8 cellular contexts compared by ENCODE assay signal in the genomic region with DNA sequence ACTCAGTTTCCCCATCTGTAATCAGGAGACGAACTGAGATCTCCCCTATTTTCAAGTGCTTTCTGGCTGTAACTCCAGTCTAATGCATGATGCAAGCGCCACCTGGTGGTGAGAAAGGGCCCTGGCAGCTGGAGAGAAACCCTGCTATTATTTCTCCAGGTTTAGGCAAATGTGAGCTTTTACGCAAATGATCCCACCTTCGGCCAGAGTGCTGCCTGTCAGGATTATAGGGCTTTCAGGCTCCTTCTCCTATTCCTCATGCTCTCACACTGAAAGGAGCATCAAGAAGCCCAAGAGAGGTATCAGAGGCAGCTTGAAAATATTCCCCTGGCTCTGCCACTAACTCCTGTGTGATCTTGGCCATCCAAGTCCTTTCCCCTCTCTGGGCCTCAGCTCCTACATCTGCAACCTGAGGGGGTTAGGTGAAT.
A peak's percentile ranks its signal among the peaks of the same experiment; 100 is the strongest.
DNase-seq lines count a peak whose midpoint lies in the region; ATAC-seq, FAIRE-seq and TF ChIP-seq lines count a peak whose summit lies in the region.

No MANE protein-coding gene starts in this region.

- ATAC-seq in memory B cell (ENCODE audit: low read depth) (peak; percentile 61), HG02588 (IDR thresholded peaks at IDR 0.05; ENCODE audit: unreplicated experiment) (no peak)

- POLR2A ChIA-PET in AG04449 (lab: Yijun Ruan, JAX): no interaction called here
- POLR2A ChIA-PET in activated CD4-positive, alpha-beta memory T cell treated with anti-CD3 and anti-CD28 coated beads for 36 hours (lab: Charles Lee): no interaction called here

- TF ChIP-seq CTCF in AG04449 (IDR thresholded peaks at IDR 0.05; ENCODE audit: insufficient read depth, low read length, missing control alignments): peak; percentile 89

- H3K27me3 Mint-ChIP-seq in activated CD4-positive, alpha-beta memory T cell treated with anti-CD3 and anti-CD28 coated beads for 36 hours: peaks cover 4% of the 10 kb centered on the region
- H3K27me3 Mint-ChIP-seq in memory B cell: peaks cover 8% of the 10 kb centered on the region

- H3K4me3 Mint-ChIP-seq in activated CD4-positive, alpha-beta memory T cell treated with anti-CD3 and anti-CD28 coated beads for 36 hours: no peak overlapping the region
- H3K4me3 Mint-ChIP-seq in memory B cell: no peak overlapping the region

- H3K4me3 ChIP-seq in AG04449 (ENCODE audit: low read depth, low read length): no peak overlapping the region

- no peaks in the 10 kb centered on the region for H3K36me3 Mint-ChIP-seq in activated CD4-positive, alpha-beta memory T cell treated with anti-CD3 and anti-CD28 coated beads for 36 hours
- no peaks in the 10 kb centered on the region for H3K36me3 Mint-ChIP-seq in memory B cell

- FAIRE-seq in GM18507 (lab: Jason Lieb, UNC): peak; percentile 80

- DNase-seq in AG04449 (ENCODE audit: low read depth, low spot score) (no peak), GM18507 (ENCODE audit: extremely low spot score, insufficient read length, low read depth) (peak; percentile 40), NCI-H510A treated with DMSO at 0.1 percent for 48 hours (lab: John Stamatoyannopoulos, UW) (peak; percentile 14), memory B cell (ENCODE audit: low spot score in 2 of 2) (peak; percentile 72 to 77)
- peak; percentile 78 for DNase-seq in activated CD4-positive, alpha-beta memory T cell treated with anti-CD3 and anti-CD28 coated beads for 36 hours
- peak; percentile 59 for DNase-seq in effector CD4-positive, alpha-beta T cell
- DNase-seq in stimulated activated CD8-positive, alpha-beta memory T cell treated with anti-CD3 and anti-CD28 coated beads, Interleukin-15, amount 100 ng/mL, for 1 hour (ENCODE audit: low read depth): peak; percentile 41

- CTCF ChIA-PET in AG04449 (lab: Yijun Ruan, JAX): interaction anchor here (0.6 to 6.6 kb wide), 57 partner anchors 9 to 769 kb away, joined by 3 to 128 read pairs (median 5); a partner anchor contains a TSS
- CTCF ChIA-PET in activated CD4-positive, alpha-beta memory T cell treated with anti-CD3 and anti-CD28 coated beads for 36 hours (lab: Charles Lee): interaction anchor here (0.5 to 7.4 kb wide), 52 partner anchors 9 to 520 kb away, joined by 3 to 137 read pairs (median 4); no protein-coding TSS in a partner anchor

- H3K9me3 Mint-ChIP-seq in activated CD4-positive, alpha-beta memory T cell treated with anti-CD3 and anti-CD28 coated beads for 36 hours: no peaks in the 10 kb centered on the region
- H3K9me3 Mint-ChIP-seq in memory B cell: no peaks in the 10 kb centered on the region

- intact Hi-C loops in activated CD4-positive, alpha-beta memory T cell treated with anti-CD3 and anti-CD28 coated beads for 36 hours (cut with micrococcal nuclease): loop anchor here (1.0 to 2.0 kb wide), 2 partner anchors 156 to 276 kb away; no protein-coding TSS in a partner anchor

- H3K4me1 Mint-ChIP-seq in activated CD4-positive, alpha-beta memory T cell treated with anti-CD3 and anti-CD28 coated beads for 36 hours (ENCODE audit: low read depth): no peaks in the 10 kb centered on the region
- peaks cover 8% of the 10 kb centered on the region for H3K4me1 Mint-ChIP-seq in memory B cell

- H3K27ac Mint-ChIP-seq in activated CD4-positive, alpha-beta memory T cell treated with anti-CD3 and anti-CD28 coated beads for 36 hours: no peak overlapping the region
- H3K27ac Mint-ChIP-seq in memory B cell: no peak overlapping the region
